Comparison of ENCODE assay signal across 29 cellular contexts in genomic region chr14:65308536-65308935, GRCh38.
"Had no signal": no experiment of that assay in that cellular context is flagged by ENCODE, and none has a peak within 500 bp of the region (broad histone marks: within the 10 kb centered on the region; RNA-seq: fewer than 3 reads in every experiment).

No MANE protein-coding gene starts in this region.

- H3K27ac ChIP-seq: adrenal gland, WERI-Rb-1 had no signal

- H3K4me3 ChIP-seq: adrenal gland had no signal

- H3K36me3 ChIP-seq: adrenal gland, WERI-Rb-1 had no signal

- H3K36me3 Mint-ChIP-seq: activated CD4-positive, alpha-beta memory T cell treated with anti-CD3 and anti-CD28 coated beads for 36 hours; brain had no signal

- H3K27me3 ChIP-seq: adrenal gland had no signal

- H3K9me3 Mint-ChIP-seq: activated CD4-positive, alpha-beta memory T cell treated with anti-CD3 and anti-CD28 coated beads for 36 hours; activated naive CD4-positive, alpha-beta T cell treated with anti-CD3 and anti-CD28 coated beads for 36 hours; activated T-cell treated with anti-CD3 and anti-CD28 coated beads, Interleukin-2, amount 50 U/mL, for 4 hours; activated T-helper 1 cell treated with anti-CD3 and anti-CD28 coated beads, Interleukin-12 subunit alpha, Interleukin-12 subunit beta, Interleukin-2, Interleukin-4 antibody, amounts not matched to agents 30 ng/mL and 10 ng/mL and 1 ng/mL, durations not matched to agents 14 hours and 24 hours and 36 hours had no signal

- H3K27me3 Mint-ChIP-seq: activated CD4-positive, alpha-beta memory T cell treated with anti-CD3 and anti-CD28 coated beads for 36 hours; brain had no signal

- H3K9me3 ChIP-seq: adrenal gland had no signal

- H3K27ac Mint-ChIP-seq: activated CD4-positive, alpha-beta memory T cell treated with anti-CD3 and anti-CD28 coated beads for 36 hours; activated naive CD4-positive, alpha-beta T cell treated with anti-CD3 and anti-CD28 coated beads for 36 hours; activated naive CD4-positive, alpha-beta T cell treated with anti-CD3 and anti-CD28 coated beads, Interleukin-2, amount 50 U/mL, for 72 hours; activated T-helper 1 cell treated with anti-CD3 and anti-CD28 coated beads, Interleukin-12 subunit alpha, Interleukin-12 subunit beta, Interleukin-2, Interleukin-4 antibody, amounts not matched to agents 30 ng/mL and 10 ng/mL and 1 ng/mL, durations not matched to agents 14 hours and 24 hours and 36 hours; brain had no signal

- DNase-seq: activated CD4-positive, alpha-beta memory T cell treated with anti-CD3 and anti-CD28 coated beads for 36 hours; activated CD4-positive, alpha-beta T cell treated with anti-CD3 and anti-CD28 coated beads, Interleukin-2, amount 50 U/mL, for 1 hour; activated CD8-positive, alpha-beta memory T cell treated with anti-CD3 and anti-CD28 coated beads, Interleukin-2, amount 50 U/mL, for 4 hours; activated gamma-delta T cell treated with Interleukin-2 at 50 U/mL for 16 hours; activated naive CD4-positive, alpha-beta T cell treated with anti-CD3 and anti-CD28 coated beads for 36 hours; activated T-cell treated with anti-CD3 and anti-CD28 coated beads for 4 hours; activated T-cell treated with anti-CD3 and anti-CD28 coated beads, Interleukin-2, amount 50 U/mL, for 4 hours; adrenal gland; caudate nucleus; cerebellar nuclear complex; Karpas-422; MV-4-11; NCI-H1092; NCI-H1436 treated with DMSO at 0.1 percent for 48 hours; NCI-H1694 treated with DMSO at 0.1 percent for 48 hours; NCI-H2029; NCI-H345; NCI-H524 treated with DMSO at 0.1 percent for 48 hours; NCI-H748 treated with DMSO at 0.1 percent for 48 hours; OCI-M1; Right ventricle myocardium superior; SW 1271; T-helper 1 cell; T-helper 2 cell; T1000; WERI-Rb-1 had no signal

- H3K4me3 Mint-ChIP-seq: activated CD4-positive, alpha-beta memory T cell treated with anti-CD3 and anti-CD28 coated beads for 36 hours; activated naive CD4-positive, alpha-beta T cell treated with anti-CD3 and anti-CD28 coated beads for 36 hours; activated T-cell treated with anti-CD3 and anti-CD28 coated beads, Interleukin-2, amount 50 U/mL, for 4 hours; activated T-helper 1 cell treated with anti-CD3 and anti-CD28 coated beads, Interleukin-12 subunit alpha, Interleukin-12 subunit beta, Interleukin-2, Interleukin-4 antibody, amounts not matched to agents 30 ng/mL and 10 ng/mL and 1 ng/mL, durations not matched to agents 14 hours and 24 hours and 36 hours; brain had no signal

- H3K4me1 ChIP-seq: adrenal gland had no signal

- ATAC-seq: activated naive CD4-positive, alpha-beta T cell treated with anti-CD3 and anti-CD28 coated beads, Interleukin-2, amount 50 U/mL, for 72 hours; activated T-cell treated with anti-CD3 and anti-CD28 coated beads, Interleukin-2, amount 50 U/mL, for 4 hours had no signal
